ENCODE assay signal across 8 cellular contexts in genomic region chr7:150367677-150368097, GRCh38. TPM values are rescaled to one million over a fixed set of nuclear protein-coding genes. Genes with fewer than 3 reads are reported as not detected.
DNase-seq lines count a peak whose midpoint lies in the region; ATAC-seq and TF ChIP-seq lines count a peak whose summit lies in the region.

No MANE protein-coding gene starts in this region.

- intact Hi-C loops in Right ventricle myocardium superior (cut with DNase I): no loop called here

- peaks cover 12% of the 10 kb centered on the region for H3K36me3 ChIP-seq in cardiac muscle cell
- peaks cover 0 to 27% of the 10 kb centered on the region in 2 donors for H3K36me3 ChIP-seq in gastroesophageal sphincter
- H3K36me3 ChIP-seq in smooth muscle cell (ENCODE audit: low read depth): no peaks in the 10 kb centered on the region

- DNase-seq in cardiac muscle cell (ENCODE audit: low read depth in 1 of 2, low spot score in 1 of 2) (peak in 1 of 2 donors; percentile 29), Right ventricle myocardium superior (no peak), SW480 (ENCODE audit: low spot score) (peak; percentile 95), smooth muscle cell (lab: John Stamatoyannopoulos, UW; ENCODE audit: unreplicated experiment) (no peak), NK-92 (lab: John Stamatoyannopoulos, UW; ENCODE audit: unreplicated experiment) (no peak), pons (ENCODE audit: low spot score) (no peak)

- no peaks in the 10 kb centered on the region for H3K9me3 ChIP-seq in cardiac muscle cell (ENCODE audit: low read depth)
- no peaks in the 10 kb centered on the region for H3K9me3 ChIP-seq in gastroesophageal sphincter
- H3K9me3 ChIP-seq in smooth muscle cell (replicated peaks; ENCODE audit: low read depth): no peaks in the 10 kb centered on the region

- H3K4me2 ChIP-seq in smooth muscle cell: peak overlapping the region; percentile 97

- no peak for TF ChIP-seq CTCF in cardiac muscle cell (IDR thresholded peaks at IDR 0.05; ENCODE audit: low read depth, low read length)
- TF ChIP-seq CTCF in gastroesophageal sphincter (IDR thresholded peaks at IDR 0.05): no peak
- no peak for TF ChIP-seq CTCF in smooth muscle cell (IDR thresholded peaks at IDR 0.05; ENCODE audit: borderline replicate concordance, insufficient read depth, poor library complexity, severe bottlenecking)

- H3F3A ChIP-seq in smooth muscle cell (ENCODE audit: low read depth): peaks cover 18% of the 10 kb centered on the region

- H3K4me1 ChIP-seq in cardiac muscle cell (ENCODE audit: low read depth) (peaks cover 37% of the 10 kb centered on the region), gastroesophageal sphincter (peaks cover 0 to 43% (median 16%) of the 10 kb centered on the region in 3 donors), smooth muscle cell (ENCODE audit: low read depth) (peaks cover 21% of the 10 kb centered on the region)

- TF ChIP-seq EP300 in gastroesophageal sphincter (IDR thresholded peaks at IDR 0.05): no peak

- ATAC-seq in Right ventricle myocardium superior (ENCODE audit: poor library complexity) (no peak), gastroesophageal sphincter (no peak), HG03342 (IDR thresholded peaks at IDR 0.05; ENCODE audit: unreplicated experiment) (no peak)

- H4K20me1 ChIP-seq in smooth muscle cell (ENCODE audit: low read depth): peaks cover 5% of the 10 kb centered on the region

- H3K4me3 ChIP-seq in cardiac muscle cell (peak overlapping the region; percentile 64), gastroesophageal sphincter (peak overlapping the region; percentile 73 to 75), smooth muscle cell (peak overlapping the region; percentile 79)

- H2AFZ ChIP-seq in smooth muscle cell (ENCODE audit: low read depth): peak overlapping the region; percentile 93

- no peak overlapping the region for H3K9ac ChIP-seq in smooth muscle cell (ENCODE audit: low read depth)

- 38 to 55% methylated on average over 7 to 8 of the region's 8 CpGs for WGBS in gastroesophageal sphincter (ENCODE audit: low coverage in 1 of 2), 2 donors
- WGBS in smooth muscle cell (ENCODE audit: low lambda C conversion rate): 61% methylated on average over 8 of the region's 8 CpGs

- H3K27ac ChIP-seq in cardiac muscle cell: peak overlapping the region; percentile 100
- peak overlapping the region; percentile 76 to 95 (median 93) for H3K27ac ChIP-seq in gastroesophageal sphincter
- H3K27ac ChIP-seq in smooth muscle cell (ENCODE audit: low read depth): peak overlapping the region; percentile 91

- H3K79me2 ChIP-seq in smooth muscle cell (ENCODE audit: low read depth): peaks cover 15% of the 10 kb centered on the region

- no peaks in the 10 kb centered on the region for H3K27me3 ChIP-seq in cardiac muscle cell
- H3K27me3 ChIP-seq in gastroesophageal sphincter: no peaks in the 10 kb centered on the region
- no peaks in the 10 kb centered on the region for H3K27me3 ChIP-seq in smooth muscle cell (ENCODE audit: low read depth)

- no peak for TF ChIP-seq POLR2A in gastroesophageal sphincter (IDR thresholded peaks at IDR 0.05)

RNA-seq across cellular contexts. Expression of gene REPIN1, which starts 0.9 kb away (rescaled TPM):
- total RNA-seq in cardiac muscle cell (222 and 270 TPM in 2 replicates), Right ventricle myocardium superior (116 TPM), gastroesophageal sphincter (100 to 1,000 TPM in 2 of 4 donors, 10 to 100 TPM in 2; 72.7 to 132 (median 102) TPM), smooth muscle cell (39.4 and 60.9 TPM in 2 replicates)
- polyA plus RNA-seq in cardiac muscle cell (185 and 224 TPM in 2 replicates), smooth muscle cell (55.5 and 68.1 TPM in 2 replicates)

RNA-seq across cellular contexts. Expression of gene ZNF775, which starts 11.4 kb away (rescaled TPM):
- 31.7 and 34.3 TPM in 2 replicates for total RNA-seq in cardiac muscle cell
- polyA plus RNA-seq in cardiac muscle cell: 29.7 and 40.1 TPM in 2 replicates
- 3.6 TPM for total RNA-seq in Right ventricle myocardium superior
- 10 to 100 TPM in 2 of 4 donors, 1 to 10 TPM in 2; 5.3 to 12.5 (median 10.5) TPM for total RNA-seq in gastroesophageal sphincter
- 4.7 and 5.9 TPM in 2 replicates for total RNA-seq in smooth muscle cell
- 16.8 and 23.8 TPM in 2 replicates for polyA plus RNA-seq in smooth muscle cell

RNA-seq across cellular contexts. Expression of gene RARRES2, which starts 26.3 kb away (rescaled TPM):
- total RNA-seq in cardiac muscle cell (4.2 and 5.5 TPM in 2 replicates), Right ventricle myocardium superior (24.0 TPM), gastroesophageal sphincter (100 to 1,000 TPM; 152 to 341 (median 157) TPM), smooth muscle cell (23.6 and 23.8 TPM in 2 replicates)
- polyA plus RNA-seq in cardiac muscle cell (5.7 and 8.3 TPM in 2 replicates), smooth muscle cell (31.8 and 37.5 TPM in 2 replicates)

RNA-seq across cellular contexts. Expression of gene ACTR3C, which starts 44.3 kb away (rescaled TPM):
- total RNA-seq in cardiac muscle cell: 1.5 and 4.8 TPM in 2 replicates
- 2.2 and 2.4 TPM in 2 replicates for polyA plus RNA-seq in cardiac muscle cell
- total RNA-seq in Right ventricle myocardium superior: 2.9 TPM
- total RNA-seq in gastroesophageal sphincter: 1 to 10 TPM; 6.4 to 10.0 (median 8.1) TPM
- 1.7 and 7.6 TPM in 2 replicates for total RNA-seq in smooth muscle cell
- polyA plus RNA-seq in smooth muscle cell: 0.89 and 2.4 TPM in 2 replicates

RNA-seq across cellular contexts. Expression of gene LRRC61, which starts 44.5 kb away (rescaled TPM):
- 34.0 and 34.5 TPM in 2 replicates for total RNA-seq in cardiac muscle cell
- polyA plus RNA-seq in cardiac muscle cell: 30.0 and 31.4 TPM in 2 replicates
- total RNA-seq in Right ventricle myocardium superior: 3.7 TPM
- 10 to 100 TPM in 2 of 4 donors, 1 to 10 TPM in 2; 7.1 to 25.1 (median 14.0) TPM for total RNA-seq in gastroesophageal sphincter
- total RNA-seq in smooth muscle cell: 6.9 and 7.4 TPM in 2 replicates
- 14.7 and 16.6 TPM in 2 replicates for polyA plus RNA-seq in smooth muscle cell
